2 cellular contexts compared by ENCODE assay signal in genomic region chr19:47741544-47742125, GRCh38.
TF ChIP-seq lines count a peak whose summit lies in the region.

No MANE protein-coding gene starts in this region.

TF ChIP-seq in endothelial cell of umbilical vein, 7 proteins besides CTCF, POLR2A, EP300 and RAD21:
- TF ChIP-seq FOS (IDR thresholded peaks at IDR 0.05; ENCODE audit: borderline replicate concordance, insufficient read depth, low read length): no peak
- no peak for TF ChIP-seq POLR2AphosphoS5 (IDR thresholded peaks at IDR 0.05; ENCODE audit: insufficient read depth, low read depth, low read length)
- no peak for TF ChIP-seq MYC (IDR thresholded peaks at IDR 0.05; ENCODE audit: low read depth, low read length)
- TF ChIP-seq GATA2 (IDR thresholded peaks at IDR 0.05; ENCODE audit: insufficient read depth, insufficient read length, low read depth, low read length): no peak
- no peak for TF ChIP-seq EZH2 (IDR thresholded peaks at IDR 0.05; ENCODE audit: borderline replicate concordance, low read depth, low read length, severe bottlenecking)
- TF ChIP-seq JUN (IDR thresholded peaks at IDR 0.05; ENCODE audit: borderline replicate concordance, insufficient read depth, insufficient read length, low read depth): no peak
- no peak for TF ChIP-seq MAX (IDR thresholded peaks at IDR 0.05; ENCODE audit: insufficient read depth, insufficient read length)

TF ChIP-seq in GM12891, 5 proteins besides CTCF, POLR2A, EP300 and RAD21 (continued from another document):
- TF ChIP-seq PAX5 (IDR thresholded peaks at IDR 0.05; ENCODE audit: insufficient read depth, low read length, severe bottlenecking): no peak
